Comparison of ENCODE assay signal across 14 cellular contexts in the genomic region with DNA sequence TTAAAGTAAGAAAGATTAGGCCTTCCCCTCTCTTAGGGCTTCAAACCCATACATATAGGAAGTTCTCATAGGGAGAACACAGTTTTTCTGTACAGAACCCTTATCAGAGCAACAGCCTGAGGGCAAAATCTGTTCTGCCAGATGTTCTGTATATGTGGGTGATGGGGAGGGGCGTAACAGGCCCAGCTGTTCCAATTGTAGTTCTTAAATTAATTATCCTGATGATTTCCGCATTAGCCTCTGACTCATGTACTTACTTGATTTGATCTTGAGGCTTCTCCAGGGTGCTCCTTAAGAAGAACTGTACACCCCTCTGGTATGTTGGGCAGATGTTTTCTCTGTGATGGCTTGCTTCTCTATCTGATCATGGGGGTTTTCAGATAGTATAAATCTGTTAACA.
"Had no signal": no experiment of that assay in that cellular context is flagged by ENCODE, and none has a peak within 500 bp of the region (broad histone marks: within the 10 kb centered on the region; RNA-seq: fewer than 3 reads in every experiment).

No MANE protein-coding gene starts in this region.

- ATAC-seq: activated T-helper 17 cell treated with anti-CD3 and anti-CD28 coated beads, Interleukin-2, amount 50 U/mL, for 72 hours; left lobe of liver; pancreas; stimulated activated naive CD8-positive, alpha-beta T cell treated with anti-CD3 and anti-CD28 coated beads, Interleukin-15, amount 100 ng/mL, for 72 hours had no signal

- H3K4me3 ChIP-seq: ascending aorta, hepatocyte, pancreas, sigmoid colon had no signal

- DNase-seq: activated CD4-positive, alpha-beta T cell treated with anti-CD3 and anti-CD28 coated beads, Interleukin-2, amount 50 U/mL, for 48 hours; activated naive CD4-positive, alpha-beta T cell treated with Interleukin-2 at 50 U/mL for 16 hours; islet precursor cell; mammary epithelial cell; naive B cell; pancreas; sigmoid colon; stimulated activated CD4-positive, alpha-beta T cell treated with anti-CD3 and anti-CD28 coated beads, Interleukin-1b, Interleukin-23, amount 100 ng/mL, for 48 hours; stimulated activated naive CD8-positive, alpha-beta T cell treated with anti-CD3 and anti-CD28 coated beads, Interleukin-15, amount 100 ng/mL, for 72 hours; WERI-Rb-1 had no signal
